In genomic region chr2:236242057-236242495, GRCh38 we compare ENCODE assay signal across 30 cellular contexts. TPM values are rescaled to one million over a fixed set of nuclear protein-coding genes. Genes with fewer than 3 reads are reported as not detected.
"Had no signal": no experiment of that assay in that cellular context is flagged by ENCODE, and none has a peak within 500 bp of the region (broad histone marks: within the 10 kb centered on the region; RNA-seq: fewer than 3 reads in every experiment).

No MANE protein-coding gene starts in this region.

- H3K9me3 ChIP-seq: pancreas, prostate gland, spleen, tibial nerve had no signal

- H3K4me3 Mint-ChIP-seq: activated CD4-positive, alpha-beta memory T cell treated with anti-CD3 and anti-CD28 coated beads, Interleukin-2, amount 10 ng/mL, durations not matched to agents 7 days and 5 days; activated CD4-positive, alpha-beta T cell treated with anti-CD3 and anti-CD28 coated beads, Interleukin-2, amount 10 ng/mL, durations not matched to agents 7 days and 5 days; activated T-cell treated with anti-CD3 and anti-CD28 coated beads, Interleukin-2, amount 50 U/mL, for 4 hours; activated T-helper 17 cell treated with anti-CD3 and anti-CD28 coated beads, Interleukin-2, amount 50 U/mL, for 72 hours; effector memory CD8-positive, alpha-beta T cell; natural killer cell treated with Interleukin-12 subunit alpha and Interleukin-12 subunit beta and Interleukin-15 and Interleukin-18, amount 100 ng/mL, for 72 hours had no signal

- H3K36me3 ChIP-seq: brain microvascular endothelial cell, pancreas, prostate gland, spleen, tibial nerve had no signal

- DNase-seq: activated CD4-positive, alpha-beta memory T cell treated with anti-CD3 and anti-CD28 coated beads, Interleukin-2, amount 10 ng/mL, durations not matched to agents 7 days and 5 days; activated CD4-positive, alpha-beta T cell treated with anti-CD3 and anti-CD28 coated beads, Interleukin-2, amount 10 ng/mL, durations not matched to agents 7 days and 5 days; activated CD4-positive, CD25-positive, alpha-beta regulatory T cell treated with anti-CD3 and anti-CD28 coated beads, Interleukin-2, amount 50 U/mL, for 72 hours; activated gamma-delta T cell treated with Interleukin-2 at 50 U/mL for 16 hours; activated naive CD4-positive, alpha-beta T cell treated with anti-CD3 and anti-CD28 coated beads, Interleukin-2, amount 50 U/mL, for 16 hours; activated T-cell treated with anti-CD3 and anti-CD28 coated beads, Interleukin-2, amount 50 U/mL, for 4 hours; amniotic stem cell; brain microvascular endothelial cell; dorsolateral prefrontal cortex; effector memory CD8-positive, alpha-beta T cell; foreskin fibroblast; kidney glomerular epithelial cell; mesendoderm; pancreas; spleen; stimulated activated CD4-positive, alpha-beta T cell treated with anti-CD3 and anti-CD28 coated beads, Interleukin-2, amount 100 ng/mL, for 48 hours; stimulated activated naive CD4-positive, alpha-beta T cell treated with Interleukin-2 at 50 U/mL for 16 hours; T-helper 2 cell had no signal

- H3K4me3 ChIP-seq: coronary artery, dorsolateral prefrontal cortex, lung, pancreas, prostate gland, spleen, tibial nerve had no signal

- H3K27me3 ChIP-seq: pancreas had no signal

- H3K4me1 ChIP-seq: pancreas, prostate gland had no signal

- H3K27ac ChIP-seq: brain microvascular endothelial cell, coronary artery, dorsolateral prefrontal cortex, pancreas, prostate gland, spleen, tibial nerve had no signal

- H3K36me3 Mint-ChIP-seq: natural killer cell treated with Interleukin-12 subunit alpha and Interleukin-12 subunit beta and Interleukin-15 and Interleukin-18, amount 100 ng/mL, for 72 hours had no signal

- H3K4me1 Mint-ChIP-seq: activated CD4-positive, alpha-beta memory T cell treated with anti-CD3 and anti-CD28 coated beads, Interleukin-2, amount 10 ng/mL, durations not matched to agents 7 days and 5 days; activated CD4-positive, alpha-beta T cell treated with anti-CD3 and anti-CD28 coated beads, Interleukin-2, amount 10 ng/mL, durations not matched to agents 7 days and 5 days; activated T-helper 17 cell treated with anti-CD3 and anti-CD28 coated beads, Interleukin-2, amount 50 U/mL, for 72 hours had no signal

- H3K9me3 Mint-ChIP-seq: activated CD4-positive, alpha-beta memory T cell treated with anti-CD3 and anti-CD28 coated beads, Interleukin-2, amount 10 ng/mL, durations not matched to agents 7 days and 5 days; activated CD4-positive, alpha-beta T cell treated with anti-CD3 and anti-CD28 coated beads, Interleukin-2, amount 10 ng/mL, durations not matched to agents 7 days and 5 days; activated T-cell treated with anti-CD3 and anti-CD28 coated beads, Interleukin-2, amount 50 U/mL, for 4 hours; activated T-helper 17 cell treated with anti-CD3 and anti-CD28 coated beads, Interleukin-2, amount 50 U/mL, for 72 hours; natural killer cell treated with Interleukin-12 subunit alpha and Interleukin-12 subunit beta and Interleukin-15 and Interleukin-18, amount 100 ng/mL, for 72 hours had no signal

- H3K27ac Mint-ChIP-seq: activated CD4-positive, alpha-beta memory T cell treated with anti-CD3 and anti-CD28 coated beads, Interleukin-2, amount 10 ng/mL, durations not matched to agents 7 days and 5 days; activated CD4-positive, alpha-beta T cell treated with anti-CD3 and anti-CD28 coated beads, Interleukin-2, amount 10 ng/mL, durations not matched to agents 7 days and 5 days; activated T-helper 17 cell treated with anti-CD3 and anti-CD28 coated beads, Interleukin-2, amount 50 U/mL, for 72 hours; effector memory CD8-positive, alpha-beta T cell; natural killer cell treated with Interleukin-12 subunit alpha and Interleukin-12 subunit beta and Interleukin-15 and Interleukin-18, amount 100 ng/mL, for 72 hours had no signal

- ATAC-seq: activated T-cell treated with anti-CD3 and anti-CD28 coated beads, Interleukin-2, amount 50 U/mL, for 4 hours; activated T-helper 17 cell treated with anti-CD3 and anti-CD28 coated beads, Interleukin-2, amount 50 U/mL, for 72 hours; effector memory CD8-positive, alpha-beta T cell; left lobe of liver; natural killer cell treated with Interleukin-12 subunit alpha and Interleukin-12 subunit beta and Interleukin-15 and Interleukin-18, amount 100 ng/mL, for 72 hours; pancreas had no signal

RNA-seq across cellular contexts. Expression of gene ASB18, which starts 22.1 kb away (rescaled TPM):
- total RNA-seq: activated CD4-positive, alpha-beta memory T cell treated with anti-CD3 and anti-CD28 coated beads, Interleukin-2, amount 10 ng/mL, durations not matched to agents 7 days and 5 days; activated CD4-positive, alpha-beta T cell treated with anti-CD3 and anti-CD28 coated beads, Interleukin-2, amount 10 ng/mL, durations not matched to agents 7 days and 5 days; activated T-cell treated with anti-CD3 and anti-CD28 coated beads, Interleukin-2, amount 50 U/mL, for 4 hours; activated T-helper 17 cell treated with anti-CD3 and anti-CD28 coated beads, Interleukin-2, amount 50 U/mL, for 72 hours; astrocyte; endothelial cell of umbilical vein; left lobe of liver; lung; mononuclear cell; natural killer cell treated with Interleukin-12 subunit alpha and Interleukin-12 subunit beta and Interleukin-15 and Interleukin-18, amount 100 ng/mL, for 72 hours; pancreas; prostate gland; spleen; temporal lobe; tibial nerve had no signal
- polyA plus RNA-seq: endothelial cell of umbilical vein, esophagus, lung, pancreas, spleen had no signal
